In the genomic region with DNA sequence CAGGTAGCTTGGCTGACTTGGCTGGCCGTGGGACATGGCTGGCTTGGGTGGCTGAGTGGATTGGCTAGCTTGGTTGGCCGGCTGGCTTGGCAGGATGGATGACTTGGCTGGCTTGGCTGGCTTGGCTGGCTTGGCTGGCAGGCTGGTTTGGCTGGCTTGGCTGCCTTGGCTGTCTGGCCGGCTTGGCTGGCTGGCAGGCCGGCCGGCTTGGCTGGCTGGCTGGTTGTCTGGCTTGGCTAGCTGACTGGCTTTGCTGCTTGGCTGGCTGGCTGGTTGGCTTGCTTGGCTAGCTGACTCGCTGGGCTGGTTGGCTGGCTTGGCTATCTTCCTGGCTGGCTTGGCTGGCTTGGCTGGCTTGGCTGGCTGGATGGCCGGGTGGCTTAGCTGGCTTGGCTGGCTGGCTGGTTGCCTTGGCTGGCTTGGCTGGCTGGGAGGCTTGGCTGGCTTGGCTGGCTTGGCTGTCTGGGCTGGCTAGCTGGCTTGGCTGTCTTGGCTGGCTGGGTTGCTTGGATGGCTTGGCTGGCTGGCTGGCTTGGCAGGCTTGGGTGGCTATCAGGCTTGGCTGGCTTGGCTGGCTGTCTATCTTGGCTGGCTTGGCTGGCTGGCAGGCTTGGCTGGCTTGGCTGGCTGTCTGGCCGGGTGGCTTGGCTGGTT, we compare ENCODE assay signal across 9 cellular contexts.
DNase-seq lines count a peak whose midpoint lies in the region; TF ChIP-seq lines count a peak whose summit lies in the region.
"Had no signal": no experiment of that assay in that cellular context is flagged by ENCODE, and none has a peak within 500 bp of the region (broad histone marks: within the 10 kb centered on the region; RNA-seq: fewer than 3 reads in every experiment).

No MANE protein-coding gene starts in this region.

- H3K9me3 ChIP-seq in Peyer's patch: peaks cover 0 to 11% (median 4%) of the 10 kb centered on the region in 4 donors
- H3K9me3 ChIP-seq in suprapubic skin: peaks cover 25% of the 10 kb centered on the region

- H3K4me1 ChIP-seq in Peyer's patch: no peaks in the 10 kb centered on the region
- H3K4me1 ChIP-seq in suprapubic skin: no peaks in the 10 kb centered on the region

- TF ChIP-seq CTCF in Peyer's patch (IDR thresholded peaks at IDR 0.05): no peak
- TF ChIP-seq CTCF in suprapubic skin (IDR thresholded peaks at IDR 0.05): no peak

- DNase-seq in Peyer's patch (peak; percentile 16 to 52 (median 47)), left kidney (ENCODE audit: low read depth, low spot score) (peak; percentile 0), suprapubic skin (ENCODE audit: low spot score in 2 of 2) (peak; percentile 81 to 91), hepatic stellate cell (ENCODE audit: low spot score) (no peak), SW 1271 (lab: John Stamatoyannopoulos, UW) (no peak), NAMALWA (ENCODE audit: low spot score) (no peak), OCI-M1 (lab: John Stamatoyannopoulos, UW) (no peak)
- peak; percentile 14 for DNase-seq in activated naive CD4-positive, alpha-beta T cell treated with anti-CD3 and anti-CD28 coated beads, Interleukin-2, amount 50 U/mL, for 16 hours
- DNase-seq: retina had no signal

- no peak overlapping the region for H3K4me3 ChIP-seq in Peyer's patch
- no peak overlapping the region for H3K4me3 ChIP-seq in suprapubic skin

- H3K36me3 ChIP-seq in Peyer's patch: no peaks in the 10 kb centered on the region
- H3K36me3 ChIP-seq in suprapubic skin: no peaks in the 10 kb centered on the region

- TF ChIP-seq EP300 in suprapubic skin (IDR thresholded peaks at IDR 0.05): no peak

- no peak for TF ChIP-seq POLR2A in Peyer's patch (IDR thresholded peaks at IDR 0.05)
- no peak for TF ChIP-seq POLR2A in suprapubic skin (IDR thresholded peaks at IDR 0.05)

- 47% methylated on average over 8 of the region's 8 CpGs for WGBS in suprapubic skin

- H3K27me3 ChIP-seq in Peyer's patch (no peaks in the 10 kb centered on the region), suprapubic skin (no peaks in the 10 kb centered on the region)

- H3K27ac ChIP-seq in Peyer's patch: no peak overlapping the region
- H3K27ac ChIP-seq in suprapubic skin: no peak overlapping the region

Comparison
In these comparisons a context has a peak if more than half of its experiments do, and no peak if none do; other contexts are left out.
1. DNase-seq: peak in Peyer's patch (3 of 3), activated naive CD4-positive, alpha-beta T cell treated with anti-CD3 and anti-CD28 coated beads, Interleukin-2, amount 50 U/mL, for 16 hours (single experiment), left kidney (single experiment) and suprapubic skin (2 of 2); none in hepatic stellate cell (single experiment), SW 1271 (0 of 2), NAMALWA (single experiment) and OCI-M1 (single experiment).